Comparison of ENCODE assay signal across 9 cellular contexts in the genomic region with DNA sequence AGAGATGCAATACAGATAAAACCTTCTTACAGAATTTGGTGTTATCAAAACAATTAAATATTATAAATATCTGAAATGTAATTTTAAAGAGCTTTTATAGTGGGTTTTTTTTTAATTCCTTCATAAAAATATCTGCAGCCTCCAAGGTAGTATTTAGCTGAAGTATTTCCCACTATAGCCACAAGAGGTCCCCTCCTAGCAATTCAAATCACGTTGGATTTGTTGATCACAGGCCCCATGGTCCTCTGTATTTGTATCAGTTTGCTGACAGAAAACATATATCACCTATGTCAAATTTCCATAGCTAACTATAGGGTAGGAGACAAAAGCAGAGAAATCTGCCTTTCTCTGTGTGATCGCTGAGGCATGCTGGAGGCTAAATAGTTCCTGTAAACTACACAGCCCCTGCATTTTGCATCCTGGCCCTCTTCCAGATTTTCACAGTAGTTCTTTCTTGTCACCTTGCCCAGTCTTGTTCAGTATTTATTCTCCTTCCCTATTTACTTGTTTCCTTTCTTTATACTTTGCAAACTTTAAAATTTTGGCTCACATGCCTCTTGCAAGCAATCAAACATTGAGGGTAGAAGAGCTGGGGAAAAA. TPM values are rescaled to one million over a fixed set of nuclear protein-coding genes. Genes with fewer than 3 reads are reported as not detected.
A peak's percentile ranks its signal among the peaks of the same experiment; 100 is the strongest.
DNase-seq lines count a peak whose midpoint lies in the region; ATAC-seq and TF ChIP-seq lines count a peak whose summit lies in the region.
"Had no signal": no experiment of that assay in that cellular context is flagged by ENCODE, and none has a peak within 500 bp of the region (broad histone marks: within the 10 kb centered on the region; RNA-seq: fewer than 3 reads in every experiment).

No MANE protein-coding gene starts in this region.

- DNase-seq in CD1c-positive myeloid dendritic cell (ENCODE audit: extremely low spot score) (peak; percentile 58), NCI-H1417 treated with DMSO at 0.1 percent for 48 hours (lab: John Stamatoyannopoulos, UW) (peak; percentile 27), cardiac muscle cell (ENCODE audit: low read depth in 1 of 2, low spot score in 1 of 2) (peak; percentile 66 to 73), sciatic nerve (ENCODE audit: low spot score) (no peak)
- DNase-seq in activated CD8-positive, alpha-beta T cell treated with anti-CD3 and anti-CD28 coated beads for 36 hours: peak; percentile 9
- DNase-seq in effector CD8-positive, alpha-beta T cell (lab: John Stamatoyannopoulos, UW): no peak

- no peaks in the 10 kb centered on the region for H3K36me3 Mint-ChIP-seq in activated CD8-positive, alpha-beta T cell treated with anti-CD3 and anti-CD28 coated beads for 36 hours (ENCODE audit: low read depth)

- no peaks in the 10 kb centered on the region for H3K27me3 ChIP-seq in cardiac muscle cell

- POLR2A ChIA-PET in activated CD8-positive, alpha-beta T cell treated with anti-CD3 and anti-CD28 coated beads for 36 hours (lab: Charles Lee): interaction anchor here (0.7 kb wide), 1 partner anchor 10 kb away, joined by 5 read pairs; no protein-coding TSS in a partner anchor

- peak overlapping the region; percentile 97 for H3K27ac ChIP-seq in cardiac muscle cell

- no peak overlapping the region for H3K4me3 Mint-ChIP-seq in activated CD8-positive, alpha-beta T cell treated with anti-CD3 and anti-CD28 coated beads for 36 hours

- H3K4me1 ChIP-seq in cardiac muscle cell (ENCODE audit: low read depth): peaks cover 30% of the 10 kb centered on the region

- H3K36me3 ChIP-seq in cardiac muscle cell: no peaks in the 10 kb centered on the region

- no peaks in the 10 kb centered on the region for H3K9me3 ChIP-seq in cardiac muscle cell (ENCODE audit: low read depth)

- TF ChIP-seq CTCF in GM12874 (IDR thresholded peaks at IDR 0.05; ENCODE audit: insufficient read depth, low read depth, low read length): peak; percentile 48; the same call in 1 of the 2 replicates
- TF ChIP-seq CTCF in activated CD8-positive, alpha-beta T cell treated with anti-CD3 and anti-CD28 coated beads for 36 hours (IDR thresholded peaks at IDR 0.05): peak; percentile 75
- peak; percentile 78 for TF ChIP-seq CTCF in cardiac muscle cell (IDR thresholded peaks at IDR 0.05; ENCODE audit: low read depth, low read length)

- CTCF ChIA-PET in activated CD8-positive, alpha-beta T cell treated with anti-CD3 and anti-CD28 coated beads for 36 hours (lab: Charles Lee): interaction anchor here (0.6 to 6.3 kb wide), 34 partner anchors 8 to 458 kb away, joined by 3 to 225 read pairs (median 5); a partner anchor contains a TSS

- H3K27ac Mint-ChIP-seq in activated CD8-positive, alpha-beta T cell treated with anti-CD3 and anti-CD28 coated beads for 36 hours: no peak overlapping the region

- intact Hi-C loops in activated CD8-positive, alpha-beta T cell treated with anti-CD3 and anti-CD28 coated beads for 36 hours (cut with micrococcal nuclease): loop anchor here (1.0 kb wide), 1 partner anchor 82 kb away; no protein-coding TSS in a partner anchor
- intact Hi-C loops in sciatic nerve (cut with DNase I): loop anchor here (5.0 kb wide), 1 partner anchor 80 kb away; no protein-coding TSS in a partner anchor

- no peaks in the 10 kb centered on the region for H3K4me1 Mint-ChIP-seq in activated CD8-positive, alpha-beta T cell treated with anti-CD3 and anti-CD28 coated beads for 36 hours (ENCODE audit: low read depth)

- H3K9me3 Mint-ChIP-seq in activated CD8-positive, alpha-beta T cell treated with anti-CD3 and anti-CD28 coated beads for 36 hours: no peaks in the 10 kb centered on the region

- no peak overlapping the region for H3K4me3 ChIP-seq in cardiac muscle cell

- H3K27me3 Mint-ChIP-seq in activated CD8-positive, alpha-beta T cell treated with anti-CD3 and anti-CD28 coated beads for 36 hours: peaks cover 27% of the 10 kb centered on the region

- ATAC-seq in HG02763 (IDR thresholded peaks at IDR 0.05; ENCODE audit: unreplicated experiment): peak; percentile 79
- ATAC-seq in activated CD8-positive, alpha-beta T cell treated with anti-CD3 and anti-CD28 coated beads for 36 hours: peak; percentile 83
- ATAC-seq in sciatic nerve: peak; percentile 73

RNA-seq across cellular contexts. Expression of a gene that starts 1.8 kb away (rescaled TPM):
- not detected for total RNA-seq in activated CD8-positive, alpha-beta T cell treated with anti-CD3 and anti-CD28 coated beads for 36 hours
- total RNA-seq in cardiac muscle cell (27.9 and 71.7 TPM in 2 replicates), sciatic nerve (89.6 TPM)
- polyA plus RNA-seq in cardiac muscle cell: 55.8 and 83.6 TPM in 2 replicates
- total RNA-seq: activated CD8-positive, alpha-beta memory T cell treated with anti-CD3 and anti-CD28 coated beads for 36 hours had no signal

Comparison
In these comparisons a context has a peak if more than half of its experiments do, and no peak if none do; other contexts are left out.
1. DNase-seq: peak in CD1c-positive myeloid dendritic cell (single experiment), NCI-H1417 treated with DMSO at 0.1 percent for 48 hours (single experiment), activated CD8-positive, alpha-beta T cell treated with anti-CD3 and anti-CD28 coated beads for 36 hours (single experiment) and cardiac muscle cell (2 of 2); none in sciatic nerve (single experiment) and effector CD8-positive, alpha-beta T cell (single experiment).
2. RNA of a gene that starts 1.8 kb away (total RNA-seq): 89.6 TPM in sciatic nerve (single experiment) and 27.9 to 71.7 TPM in cardiac muscle cell; not detected in activated CD8-positive, alpha-beta T cell treated with anti-CD3 and anti-CD28 coated beads for 36 hours; every median in the first group is over 10 times any median in the second.
3. Peak in every context shown above with its lines, with median percentiles within 50 percentile points of each other: CTCF ChIP-seq and ATAC-seq.